7 cellular contexts compared by ENCODE assay signal in genomic region chr3:30667250-30667585, GRCh38.
DNase-seq lines count a peak whose midpoint lies in the region; TF ChIP-seq lines count a peak whose summit lies in the region.

No MANE protein-coding gene starts in this region.

- H3K36me3 ChIP-seq in trophoblast cell (ENCODE audit: control insufficient read depth in 1 of 2, insufficient read depth in 2 of 2, low read length in 2 of 2) (peaks cover 7 to 12% of the 10 kb centered on the region in 2 experiments), colonic mucosa (no peaks in the 10 kb centered on the region)

- no peak overlapping the region for H3K4me3 ChIP-seq in trophoblast cell (ENCODE audit: low read depth, low read length)
- H3K4me3 ChIP-seq in colonic mucosa: no peak overlapping the region

- H3K9me3 Mint-ChIP-seq in H9: no peaks in the 10 kb centered on the region

- TF ChIP-seq CTCF in H9 (conservative IDR thresholded peaks at IDR 0.05) (no peak), colonic mucosa (IDR thresholded peaks at IDR 0.05) (no peak)

- H2BK12ac ChIP-seq in H9 (ENCODE audit: insufficient read length, low read depth, low read length) (no peak overlapping the region), trophoblast cell (ENCODE audit: low read length) (no peak overlapping the region)

- DNase-seq in H9 (peak; percentile 71), OCI-M2 (lab: John Stamatoyannopoulos, UW; ENCODE audit: unreplicated experiment) (peak; percentile 17), ecto neural progenitor cell (ENCODE audit: low spot score) (peak; percentile 60), trophoblast cell (peak in 1 of 2 donors; percentile 52), colonic mucosa (no peak), NCI-H526 treated with DMSO at 0.1 percent for 48 hours (lab: John Stamatoyannopoulos, UW) (no peak), NOMO-1 (lab: John Stamatoyannopoulos, UW; ENCODE audit: unreplicated experiment in 2 of 2) (no peak)

- no peak overlapping the region for H3K4me2 ChIP-seq in H9 (ENCODE audit: insufficient read depth, insufficient read length, low read length)
- no peak overlapping the region for H3K4me2 ChIP-seq in trophoblast cell (ENCODE audit: low read length)

- no peaks in the 10 kb centered on the region for H3K27me3 ChIP-seq in H9 (ENCODE audit: insufficient read depth, low read length)
- no peaks in the 10 kb centered on the region for H3K27me3 ChIP-seq in trophoblast cell (ENCODE audit: insufficient read depth, low read length)
- no peaks in the 10 kb centered on the region for H3K27me3 ChIP-seq in colonic mucosa

- no peak overlapping the region for H3K14ac ChIP-seq in H9 (ENCODE audit: insufficient read depth, low read length)
- no peak overlapping the region for H3K14ac ChIP-seq in trophoblast cell (ENCODE audit: low read length)

- H4K5ac ChIP-seq in H9 (ENCODE audit: insufficient read length, low read depth, low read length): no peak overlapping the region

- H2AK5ac ChIP-seq in H9 (ENCODE audit: insufficient read length, low read length) (no peak overlapping the region), trophoblast cell (ENCODE audit: low read length) (no peak overlapping the region)

- H3K9me3 ChIP-seq in H9 (ENCODE audit: control insufficient read depth, low read depth, low read length): no peaks in the 10 kb centered on the region
- no peaks in the 10 kb centered on the region for H3K9me3 ChIP-seq in trophoblast cell (ENCODE audit: insufficient read depth, low read depth, low read length)
- H3K9me3 ChIP-seq in colonic mucosa: no peaks in the 10 kb centered on the region

- H2BK5ac ChIP-seq in H9 (ENCODE audit: insufficient read length, low read length): no peak overlapping the region
- no peak overlapping the region for H2BK5ac ChIP-seq in trophoblast cell (ENCODE audit: low read depth, low read length, poor library complexity)

- H2BK120ac ChIP-seq in H9 (ENCODE audit: low read depth, low read length, poor library complexity, severe bottlenecking) (no peak overlapping the region), trophoblast cell (ENCODE audit: insufficient read depth, low read length, poor library complexity) (no peak overlapping the region)

- no peaks in the 10 kb centered on the region for H3K23me2 ChIP-seq in H9 (ENCODE audit: insufficient read length, low read depth, low read length, poor library complexity, severe bottlenecking)

- H3K79me2 ChIP-seq in H9 (ENCODE audit: insufficient read depth, low read length) (no peaks in the 10 kb centered on the region), trophoblast cell (ENCODE audit: control insufficient read depth, insufficient read depth, low read length, poor library complexity) (no peaks in the 10 kb centered on the region)

- H3K27ac ChIP-seq in H9 (ENCODE audit: insufficient read length, low read depth, low read length): no peak overlapping the region
- peak overlapping the region; percentile 21 for H3K27ac ChIP-seq in trophoblast cell (ENCODE audit: low read depth, low read length)
- no peak overlapping the region for H3K27ac ChIP-seq in colonic mucosa

- H3K4ac ChIP-seq in H9 (ENCODE audit: low read depth, low read length) (no peak overlapping the region), trophoblast cell (ENCODE audit: low read depth, low read length) (no peak overlapping the region)

- intact Hi-C loops in colonic mucosa (cut with DNase I): no loop called here

- H3K56ac ChIP-seq in H9 (ENCODE audit: insufficient read length, low read depth, low read length): no peak overlapping the region

- H3K18ac ChIP-seq in H9 (ENCODE audit: insufficient read length, low read depth, low read length) (no peak overlapping the region), trophoblast cell (ENCODE audit: low read length) (no peak overlapping the region)

- peaks cover 5% of the 10 kb centered on the region for H3K4me1 ChIP-seq in H9 (ENCODE audit: insufficient read depth, low read length)
- H3K4me1 ChIP-seq in trophoblast cell (ENCODE audit: control insufficient read depth in 1 of 2, insufficient read depth in 2 of 2, low read length in 2 of 2): peaks cover 0 to 10% of the 10 kb centered on the region in 2 experiments
- H3K4me1 ChIP-seq in colonic mucosa: no peaks in the 10 kb centered on the region

- peaks cover 14 to 34% (median 22%) of the 10 kb centered on the region in 3 experiments for H3K36me3 Mint-ChIP-seq in H9 (ENCODE audit: insufficient read depth in 1 of 3, low read depth in 3 of 3)

- H4K20me1 ChIP-seq in H9 (ENCODE audit: control insufficient read depth, insufficient read depth, insufficient read length): no peaks in the 10 kb centered on the region

- no CpG with 5 or more reads among the region's 2 CpGs for WGBS in H9 (ENCODE audit: extremely low coverage, insufficient read length, low lambda C conversion rate)
- no CpG with 5 or more reads among the region's 2 CpGs for WGBS in trophoblast cell (ENCODE audit: extremely low coverage, insufficient coverage, insufficient read length)

- no peak overlapping the region for H2BK15ac ChIP-seq in H9 (ENCODE audit: low read depth, low read length)

- no peak overlapping the region for H2AFZ ChIP-seq in H9 (ENCODE audit: low read length)
- H2AFZ ChIP-seq in trophoblast cell (ENCODE audit: insufficient read depth, low read length, poor library complexity): no peak overlapping the region

- no peak overlapping the region for H4K12ac ChIP-seq in trophoblast cell (ENCODE audit: low read depth, low read length)

- peaks cover 48 to 49% of the 10 kb centered on the region in 2 experiments for H3K4me1 Mint-ChIP-seq in H9

- H4K91ac ChIP-seq in H9 (ENCODE audit: insufficient read length, low read depth, low read length): no peak overlapping the region
- no peak overlapping the region for H4K91ac ChIP-seq in trophoblast cell (ENCODE audit: low read depth, low read length)

- H3K27me3 Mint-ChIP-seq in H9 (ENCODE audit: low read depth): no peaks in the 10 kb centered on the region

- H3K9ac ChIP-seq in H9 (ENCODE audit: extremely low read depth, insufficient read length, low read length): no peak overlapping the region
- H3K9ac ChIP-seq in trophoblast cell (ENCODE audit: low read length): no peak overlapping the region
- H3K9ac ChIP-seq in colonic mucosa (ENCODE audit: low read depth in 2 of 2, low read length in 2 of 2): no peak overlapping the region

- no peak overlapping the region for H3K27ac Mint-ChIP-seq in H9

- no peak overlapping the region for H4K8ac ChIP-seq in H9 (replicated peaks; ENCODE audit: insufficient read length, low read depth, low read length)
- H4K8ac ChIP-seq in trophoblast cell (ENCODE audit: low read depth, low read length): no peak overlapping the region

- H3T11ph ChIP-seq in H9 (ENCODE audit: low read length): no peak overlapping the region

- no peaks in the 10 kb centered on the region for H3K79me1 ChIP-seq in H9 (ENCODE audit: insufficient read depth, low read depth, low read length, poor library complexity, severe bottlenecking)
- peaks cover 4% of the 10 kb centered on the region for H3K79me1 ChIP-seq in trophoblast cell (ENCODE audit: low read length)

- H2BK20ac ChIP-seq in H9 (ENCODE audit: low read depth, low read length, poor library complexity, severe bottlenecking): no peak overlapping the region

- H3K4me3 Mint-ChIP-seq in H9: no peak overlapping the region

- H3K23ac ChIP-seq in H9 (ENCODE audit: insufficient read length, low read depth, low read length) (no peak overlapping the region), trophoblast cell (ENCODE audit: low read length) (no peak overlapping the region)

Comparison
In these comparisons a context has a peak if more than half of its experiments do, and no peak if none do; other contexts are left out.
1. DNase-seq: peak in H9 (single experiment), OCI-M2 (single experiment) and ecto neural progenitor cell (single experiment); none in colonic mucosa (single experiment), NCI-H526 treated with DMSO at 0.1 percent for 48 hours (single experiment) and NOMO-1 (0 of 2).